Comparison of ENCODE assay signal across 17 cellular contexts in the genomic region with DNA sequence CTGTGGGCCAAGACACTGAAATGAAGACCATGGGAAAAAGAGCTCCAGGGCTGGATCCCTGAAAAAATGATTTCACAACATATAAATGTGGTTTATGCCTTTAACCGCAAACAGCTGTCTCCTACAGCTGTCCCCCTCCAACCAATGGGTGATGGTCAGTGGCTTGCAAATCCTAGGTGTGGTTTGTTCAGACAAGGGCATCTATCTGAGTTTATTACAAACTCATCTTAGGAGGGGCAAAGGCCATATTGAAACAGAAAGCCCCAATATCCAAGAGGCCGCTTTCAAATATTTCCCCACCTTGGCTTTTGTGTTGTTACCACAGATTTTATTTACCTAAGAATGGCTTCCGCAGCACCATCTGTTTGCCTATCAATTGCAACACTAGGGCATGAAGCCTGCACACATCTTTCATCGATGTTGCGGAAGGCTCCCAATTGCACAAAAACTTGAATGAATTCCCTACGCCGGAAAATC.
"Had no signal": no experiment of that assay in that cellular context is flagged by ENCODE, and none has a peak within 500 bp of the region (broad histone marks: within the 10 kb centered on the region; RNA-seq: fewer than 3 reads in every experiment).

No MANE protein-coding gene starts in this region.

- H3K27me3 ChIP-seq: body of pancreas, suprapubic skin, upper lobe of left lung had no signal

- ATAC-seq: activated CD4-positive, CD25-positive, alpha-beta regulatory T cell treated with anti-CD3 and anti-CD28 coated beads, Interleukin-2, amount 50 U/mL, for 24 hours; activated CD8-positive, alpha-beta memory T cell treated with anti-CD3 and anti-CD28 coated beads, Interleukin-2, amount 10 ng/mL, durations not matched to agents 7 days and 5 days; activated naive CD4-positive, alpha-beta T cell treated with anti-CD3 and anti-CD28 coated beads, Interleukin-2, amount 50 U/mL, for 72 hours; activated T-cell treated with anti-CD3 and anti-CD28 coated beads, Interleukin-2, amount 50 U/mL, for 4 hours; body of pancreas; sciatic nerve had no signal

- H3K9me3 ChIP-seq: body of pancreas, suprapubic skin, upper lobe of left lung had no signal

- H3K27ac ChIP-seq: body of pancreas, suprapubic skin, upper lobe of left lung had no signal

- H3K4me1 ChIP-seq: body of pancreas, suprapubic skin, upper lobe of left lung had no signal

- H3K4me3 ChIP-seq: body of pancreas, suprapubic skin, upper lobe of left lung had no signal

- DNase-seq: activated CD4-positive, alpha-beta T cell treated with anti-CD3 and anti-CD28 coated beads, Interleukin-2, amount 50 U/mL, for 4 hours; activated CD8-positive, alpha-beta memory T cell treated with anti-CD3 and anti-CD28 coated beads, Interleukin-2, amount 10 ng/mL, durations not matched to agents 7 days and 5 days; activated effector memory CD4-positive, alpha-beta T cell treated with anti-CD3 and anti-CD28 coated beads, Interleukin-2, amount 50 U/mL, for 16 hours; activated T-cell treated with anti-CD3 and anti-CD28 coated beads, Interleukin-2, amount 50 U/mL, for 4 hours; amniotic stem cell; body of pancreas; central memory CD4-positive, alpha-beta T cell; cortex of kidney; effector CD8-positive, alpha-beta T cell; stimulated activated CD4-positive, alpha-beta T cell treated with anti-CD3 and anti-CD28 coated beads, Interleukin-12 subunit alpha, Interleukin-12 subunit beta, amount 100 ng/mL, for 4 hours; stimulated activated naive CD4-positive, alpha-beta T cell; T-helper 2 cell; upper lobe of left lung had no signal

- H3K36me3 ChIP-seq: suprapubic skin, upper lobe of left lung had no signal
